Comparison of ENCODE assay signal across 1 cellular context in the genomic region with DNA sequence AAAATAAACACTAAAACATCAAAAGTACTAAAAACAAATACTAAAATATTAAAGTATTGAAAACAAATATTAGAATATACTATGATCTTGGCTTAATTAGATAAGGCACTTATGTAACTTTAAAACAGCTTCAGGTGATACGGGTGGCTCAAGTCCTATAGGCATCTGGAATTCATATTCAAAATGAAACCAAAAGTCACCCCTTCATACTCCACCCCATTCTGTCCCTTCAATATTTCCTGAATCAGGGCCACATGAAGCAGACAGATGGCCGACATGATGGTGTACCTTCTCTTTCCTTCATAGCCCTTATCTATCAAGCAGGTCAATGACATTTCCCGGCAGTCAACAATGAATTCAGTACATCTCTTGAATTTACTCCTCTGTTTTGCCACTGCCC.
TF ChIP-seq lines count a peak whose summit lies in the region.

No MANE protein-coding gene starts in this region.

TF ChIP-seq in GM12878, 131 proteins besides CTCF, POLR2A, EP300 and RAD21 (continued from another document):
- TF ChIP-seq MEF2A (IDR thresholded peaks at IDR 0.05; ENCODE audit: insufficient read depth, low read depth, low read length) (no peak), GABPA (IDR thresholded peaks at IDR 0.05; ENCODE audit: low read depth) (no peak), STAT1 (conservative IDR thresholded peaks at IDR 0.05) (no peak), TAF1 (IDR thresholded peaks at IDR 0.05; ENCODE audit: borderline replicate concordance, low read depth, low read length) (no peak), CBX3 (IDR thresholded peaks at IDR 0.05; ENCODE audit: borderline replicate concordance, low read depth) (no peak)
- TF ChIP-seq, protein P1, sequence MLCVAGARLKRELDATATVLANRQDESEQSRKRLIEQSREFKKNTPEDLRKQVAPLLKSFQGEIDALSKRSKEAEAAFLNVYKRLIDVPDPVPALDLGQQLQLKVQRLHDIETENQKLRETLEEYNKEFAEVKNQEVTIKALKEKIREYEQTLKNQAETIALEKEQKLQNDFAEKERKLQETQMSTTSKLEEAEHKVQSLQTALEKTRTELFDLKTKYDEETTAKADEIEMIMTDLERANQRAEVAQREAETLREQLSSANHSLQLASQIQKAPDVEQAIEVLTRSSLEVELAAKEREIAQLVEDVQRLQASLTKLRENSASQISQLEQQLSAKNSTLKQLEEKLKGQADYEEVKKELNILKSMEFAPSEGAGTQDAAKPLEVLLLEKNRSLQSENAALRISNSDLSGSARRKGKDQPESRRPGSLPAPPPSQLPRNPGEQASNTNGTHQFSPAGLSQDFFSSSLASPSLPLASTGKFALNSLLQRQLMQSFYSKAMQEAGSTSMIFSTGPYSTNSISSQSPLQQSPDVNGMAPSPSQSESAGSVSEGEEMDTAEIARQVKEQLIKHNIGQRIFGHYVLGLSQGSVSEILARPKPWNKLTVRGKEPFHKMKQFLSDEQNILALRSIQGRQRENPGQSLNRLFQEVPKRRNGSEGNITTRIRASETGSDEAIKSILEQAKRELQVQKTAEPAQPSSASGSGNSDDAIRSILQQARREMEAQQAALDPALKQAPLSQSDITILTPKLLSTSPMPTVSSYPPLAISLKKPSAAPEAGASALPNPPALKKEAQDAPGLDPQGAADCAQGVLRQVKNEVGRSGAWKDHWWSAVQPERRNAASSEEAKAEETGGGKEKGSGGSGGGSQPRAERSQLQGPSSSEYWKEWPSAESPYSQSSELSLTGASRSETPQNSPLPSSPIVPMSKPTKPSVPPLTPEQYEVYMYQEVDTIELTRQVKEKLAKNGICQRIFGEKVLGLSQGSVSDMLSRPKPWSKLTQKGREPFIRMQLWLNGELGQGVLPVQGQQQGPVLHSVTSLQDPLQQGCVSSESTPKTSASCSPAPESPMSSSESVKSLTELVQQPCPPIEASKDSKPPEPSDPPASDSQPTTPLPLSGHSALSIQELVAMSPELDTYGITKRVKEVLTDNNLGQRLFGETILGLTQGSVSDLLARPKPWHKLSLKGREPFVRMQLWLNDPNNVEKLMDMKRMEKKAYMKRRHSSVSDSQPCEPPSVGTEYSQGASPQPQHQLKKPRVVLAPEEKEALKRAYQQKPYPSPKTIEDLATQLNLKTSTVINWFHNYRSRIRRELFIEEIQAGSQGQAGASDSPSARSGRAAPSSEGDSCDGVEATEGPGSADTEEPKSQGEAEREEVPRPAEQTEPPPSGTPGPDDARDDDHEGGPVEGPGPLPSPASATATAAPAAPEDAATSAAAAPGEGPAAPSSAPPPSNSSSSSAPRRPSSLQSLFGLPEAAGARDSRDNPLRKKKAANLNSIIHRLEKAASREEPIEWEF (IDR thresholded peaks at IDR 0.05; ENCODE audit: insufficient replicate concordance, low read depth, low read length): no peak
